ENCODE assay signal across 14 cellular contexts in genomic region chr14:71361874-71362273, GRCh38. TPM values are rescaled to one million over a fixed set of nuclear protein-coding genes. Genes with fewer than 3 reads are reported as not detected.
A peak's percentile ranks its signal among the peaks of the same experiment; 100 is the strongest.
DNase-seq lines count a peak whose midpoint lies in the region; ATAC-seq, FAIRE-seq and TF ChIP-seq lines count a peak whose summit lies in the region.
"Had no signal": no experiment of that assay in that cellular context is flagged by ENCODE, and none has a peak within 500 bp of the region (broad histone marks: within the 10 kb centered on the region; RNA-seq: fewer than 3 reads in every experiment).

No MANE protein-coding gene starts in this region.

- TF ChIP-seq POLR2A in GM12892 (IDR thresholded peaks at IDR 0.05; ENCODE audit: low read depth, low read length): no peak
- TF ChIP-seq POLR2A in spleen (IDR thresholded peaks at IDR 0.05): no peak

- peaks cover 0 to 6% (median 0%) of the 10 kb centered on the region in 8 donors for H3K9me3 ChIP-seq in spleen
- no peaks in the 10 kb centered on the region for H3K9me3 ChIP-seq in pancreas
- H3K9me3 ChIP-seq: HAP-1 had no signal

- no peak for ATAC-seq in pancreas
- ATAC-seq: effector memory CD8-positive, alpha-beta T cell; SK-N-SH treated with all-trans-retinoic acid at 6 μM for 48 hours had no signal

- intact Hi-C loops in spleen (cut with DNase I; ENCODE audit: low total_unique reads): no loop called here
- intact Hi-C loops in pancreas (cut with DNase I): no loop called here

- WGBS in spleen, 5 donors: 95 to 98% (median 96%) methylated on average over 8 of the region's 8 CpGs
- 96 to 97% methylated on average over 8 of the region's 8 CpGs for WGBS in pancreas, 2 donors

- H3K4me1 ChIP-seq in spleen: peaks cover 17 to 96% (median 66%) of the 10 kb centered on the region in 6 donors
- H3K4me1 ChIP-seq in pancreas: peaks cover 5 to 18% (median 8%) of the 10 kb centered on the region in 3 donors

- peak overlapping the region; percentile 17 for H3K27ac Mint-ChIP-seq in chondrocyte (ENCODE audit: unreplicated experiment)
- H3K27ac Mint-ChIP-seq in T-helper 2 cell treated with Interferon-gamma antibody and Interleukin-4, amounts not matched to agents 5 μg/mL and 100 μg/mL, for 36 hours: no peak overlapping the region
- H3K27ac Mint-ChIP-seq: effector memory CD8-positive, alpha-beta T cell had no signal

- H3K9me3 Mint-ChIP-seq in chondrocyte (ENCODE audit: low read depth): peaks cover 2% of the 10 kb centered on the region
- peaks cover 22% of the 10 kb centered on the region for H3K9me3 Mint-ChIP-seq in T-helper 2 cell treated with Interferon-gamma antibody and Interleukin-4, amounts not matched to agents 5 μg/mL and 100 μg/mL, for 36 hours
- H3K9me3 Mint-ChIP-seq: effector memory CD8-positive, alpha-beta T cell had no signal

- no peak overlapping the region for H3K4me3 ChIP-seq in spleen
- no peak overlapping the region for H3K4me3 ChIP-seq in pancreas
- H3K4me3 ChIP-seq: HAP-1 had no signal

- H3K27ac ChIP-seq in spleen (peak overlapping the region; percentile 27 to 89 (median 74)), pancreas (no peak overlapping the region)

- FAIRE-seq in GM12892 (lab: Jason Lieb, UNC) (peak; percentile 50), pancreas (lab: Jason Lieb, UNC) (no peak)

- H3K36me3 ChIP-seq in spleen (no peaks in the 10 kb centered on the region), pancreas (no peaks in the 10 kb centered on the region)
- H3K36me3 ChIP-seq: HAP-1 had no signal

- peaks cover 2% of the 10 kb centered on the region for H3K36me3 Mint-ChIP-seq in chondrocyte (ENCODE audit: low read depth)
- peaks cover 27% of the 10 kb centered on the region for H3K36me3 Mint-ChIP-seq in T-helper 2 cell treated with Interferon-gamma antibody and Interleukin-4, amounts not matched to agents 5 μg/mL and 100 μg/mL, for 36 hours (ENCODE audit: low read depth)

- H3K27me3 ChIP-seq in spleen (replicated peaks in 1 of 7) (no peaks in the 10 kb centered on the region), pancreas (no peaks in the 10 kb centered on the region)

- DNase-seq in GM12892 (ENCODE audit: insufficient read length) (no peak), NCI-H82 (lab: John Stamatoyannopoulos, UW) (peak; percentile 36), chondrocyte (ENCODE audit: low spot score) (no peak), spleen (no peak), pancreas (no peak), HT-29 (ENCODE audit: low spot score) (no peak)
- DNase-seq in T-helper 2 cell treated with Interferon-gamma antibody and Interleukin-4, amounts not matched to agents 5 μg/mL and 100 μg/mL, for 36 hours (ENCODE audit: low spot score): no peak
- DNase-seq: activated CD4-positive, alpha-beta T cell treated with anti-CD3 and anti-CD28 coated beads for 48 hours; activated gamma-delta T cell treated with Interleukin-2 at 50 U/mL for 16 hours; effector memory CD8-positive, alpha-beta T cell; NCI-H1694 treated with DMSO at 0.1 percent for 48 hours; NCI-H345 had no signal

- H3K4me3 Mint-ChIP-seq in chondrocyte (ENCODE audit: unreplicated experiment): no peak overlapping the region
- H3K4me3 Mint-ChIP-seq in T-helper 2 cell treated with Interferon-gamma antibody and Interleukin-4, amounts not matched to agents 5 μg/mL and 100 μg/mL, for 36 hours: no peak overlapping the region
- H3K4me3 Mint-ChIP-seq: effector memory CD8-positive, alpha-beta T cell had no signal

- H3K27me3 Mint-ChIP-seq in chondrocyte (ENCODE audit: low read depth): no peaks in the 10 kb centered on the region
- H3K27me3 Mint-ChIP-seq in T-helper 2 cell treated with Interferon-gamma antibody and Interleukin-4, amounts not matched to agents 5 μg/mL and 100 μg/mL, for 36 hours (ENCODE audit: low read depth): no peaks in the 10 kb centered on the region
- H3K27me3 Mint-ChIP-seq: effector memory CD8-positive, alpha-beta T cell had no signal

- peaks cover 89% of the 10 kb centered on the region for H3K4me1 Mint-ChIP-seq in chondrocyte (ENCODE audit: low read depth)
- H3K4me1 Mint-ChIP-seq in T-helper 2 cell treated with Interferon-gamma antibody and Interleukin-4, amounts not matched to agents 5 μg/mL and 100 μg/mL, for 36 hours (ENCODE audit: low read depth): peaks cover 33% of the 10 kb centered on the region

- TF ChIP-seq CTCF in chondrocyte (IDR thresholded peaks at IDR 0.05) (no peak), spleen (IDR thresholded peaks at IDR 0.05 in 8 of 11, conservative IDR thresholded peaks at IDR 0.05 in 3 of 11) (no peak), pancreas (IDR thresholded peaks at IDR 0.05) (no peak)

RNA-seq across cellular contexts. Expression of gene SIPA1L1, which starts 41.6 kb away (rescaled TPM):
- 33.5 TPM for polyA plus RNA-seq in GM12892 (2012; ENCODE audit: missing spikeins)
- 89.7 to 136 TPM (median 96.1 TPM) in 3 replicates for total RNA-seq in chondrocyte
- total RNA-seq in spleen: 100 to 1,000 TPM in 6 of 7 donors, 10 to 100 TPM in 1; 98.7 to 167 (median 146) TPM
- 10 to 100 TPM; 11.9 to 27.9 (median 21.5) TPM for polyA plus RNA-seq in spleen
- 10 to 100 TPM; 21.3 to 39.7 (median 23.8) TPM for total RNA-seq in pancreas
- 10 to 100 TPM; 24.7 to 24.8 TPM for polyA plus RNA-seq in pancreas
- 15.1 and 19.3 TPM in 2 replicates for total RNA-seq in HT-29 (2014; rRNA removed; shearing (Covaris generic))

Comparison
In these comparisons a context has a peak if more than half of its experiments do, and no peak if none do; other contexts are left out.
1. H3K27ac ChIP-seq: peak in spleen (8 of 8); none in pancreas (0 of 4).